8 cellular contexts compared by ENCODE assay signal in genomic region chr13:51452391-51453307, GRCh38. TPM values are rescaled to one million over a fixed set of nuclear protein-coding genes. Genes with fewer than 3 reads are reported as not detected.
A peak's percentile ranks its signal among the peaks of the same experiment; 100 is the strongest.
DNase-seq lines count a peak whose midpoint lies in the region; ATAC-seq, FAIRE-seq and TF ChIP-seq lines count a peak whose summit lies in the region.

A gene with protein sequence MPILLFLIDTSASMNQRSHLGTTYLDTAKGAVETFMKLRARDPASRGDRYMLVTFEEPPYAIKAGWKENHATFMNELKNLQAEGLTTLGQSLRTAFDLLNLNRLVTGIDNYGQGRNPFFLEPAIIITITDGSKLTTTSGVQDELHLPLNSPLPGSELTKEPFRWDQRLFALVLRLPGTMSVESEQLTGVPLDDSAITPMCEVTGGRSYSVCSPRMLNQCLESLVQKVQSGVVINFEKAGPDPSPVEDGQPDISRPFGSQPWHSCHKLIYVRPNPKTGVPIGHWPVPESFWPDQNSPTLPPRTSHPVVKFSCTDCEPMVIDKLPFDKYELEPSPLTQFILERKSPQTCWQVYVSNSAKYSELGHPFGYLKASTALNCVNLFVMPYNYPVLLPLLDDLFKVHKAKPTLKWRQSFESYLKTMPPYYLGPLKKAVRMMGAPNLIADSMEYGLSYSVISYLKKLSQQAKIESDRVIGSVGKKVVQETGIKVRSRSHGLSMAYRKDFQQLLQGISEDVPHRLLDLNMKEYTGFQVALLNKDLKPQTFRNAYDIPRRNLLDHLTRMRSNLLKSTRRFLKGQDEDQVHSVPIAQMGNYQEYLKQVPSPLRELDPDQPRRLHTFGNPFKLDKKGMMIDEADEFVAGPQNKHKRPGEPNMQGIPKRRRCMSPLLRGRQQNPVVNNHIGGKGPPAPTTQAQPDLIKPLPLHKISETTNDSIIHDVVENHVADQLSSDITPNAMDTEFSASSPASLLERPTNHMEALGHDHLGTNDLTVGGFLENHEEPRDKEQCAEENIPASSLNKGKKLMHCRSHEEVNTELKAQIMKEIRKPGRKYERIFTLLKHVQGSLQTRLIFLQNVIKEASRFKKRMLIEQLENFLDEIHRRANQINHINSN (minus strand): TSS chr13:51453036. CDS start chr13:51452525, 511 bp downstream.

- H3K36me3 ChIP-seq in body of pancreas (replicated peaks in 1 of 2; ENCODE audit: insufficient read depth in 1 of 2, low read depth in 2 of 2) = no peaks in the 10 kb centered on the region

- H3K27ac ChIP-seq in 22Rv1 (peak within 1 kb of the TSS; percentile 96), body of pancreas (peak within 1 kb of the TSS; percentile 97 to 99 (median 98))

- peak; percentile 49 for ATAC-seq in GM18520 (IDR thresholded peaks at IDR 0.05; ENCODE audit: unreplicated experiment)
- peak; percentile 55 for ATAC-seq in HG03064 (IDR thresholded peaks at IDR 0.05; ENCODE audit: low read depth, unreplicated experiment)
- ATAC-seq in body of pancreas = peak; percentile 87
- ATAC-seq in sciatic nerve = peak; percentile 98

- DNase-seq in NCI-H2107 treated with DMSO at 0.1 percent for 48 hours (lab: John Stamatoyannopoulos, UW; ENCODE audit: unreplicated experiment) (peak; percentile 98), body of pancreas (peak; percentile 99 to 100 (median 100)), iPS DF 19.7 (ENCODE audit: low read depth, low spot score) (peak; percentile 88), sciatic nerve (ENCODE audit: low spot score) (peak; percentile 99)

- WGBS in body of pancreas, 2 donors = 0 to 2% methylated on average over 25 to 78 of the region's 79 CpGs

- peak; percentile 99 to 100 (median 100) for TF ChIP-seq POLR2A in body of pancreas (IDR thresholded peaks at IDR 0.05)

- intact Hi-C loops in body of pancreas (cut with DNase I) = no loop called here
- intact Hi-C loops in sciatic nerve (cut with DNase I) = loop anchor here (5.0 kb wide), 1 partner anchor 280 kb away; no protein-coding TSS in a partner anchor

- H3K4me3 ChIP-seq in body of pancreas = peak within 1 kb of the TSS; percentile 59 to 83

- H3K9me3 ChIP-seq in body of pancreas = no peaks in the 10 kb centered on the region

- FAIRE-seq in TTC549 (lab: Jason Lieb, UNC) = peak; percentile 88

- H3K4me1 ChIP-seq in body of pancreas = peaks cover 41% of the 10 kb centered on the region

- no peaks in the 10 kb centered on the region for H3K27me3 ChIP-seq in body of pancreas

- TF ChIP-seq CTCF in 22Rv1 (IDR thresholded peaks at IDR 0.05) = no peak
- no peak for TF ChIP-seq CTCF in body of pancreas (IDR thresholded peaks at IDR 0.05)

RNA-seq across cellular contexts. Expression of the gene that starts here (rescaled TPM):
- total RNA-seq in body of pancreas (10 to 100 TPM; 40.0 to 53.1 TPM), sciatic nerve (49.8 TPM)

Comparison
In these comparisons a context has a peak if more than half of its experiments do, and no peak if none do; other contexts are left out.
1. Peak in every context shown above with its lines: DNase-seq, ATAC-seq, H3K4me3 ChIP-seq and H3K27ac ChIP-seq.